8 cellular contexts compared by ENCODE assay signal in genomic region chr14:72420749-72421452, GRCh38.
DNase-seq lines count a peak whose midpoint lies in the region; ATAC-seq and TF ChIP-seq lines count a peak whose summit lies in the region.

No MANE protein-coding gene starts in this region.

- H2BK5ac ChIP-seq in neuronal stem cell (ENCODE audit: low read length): no peak overlapping the region

- H3K9me2 ChIP-seq in OCI-LY1 (ENCODE audit: low read depth, low read length): no peaks in the 10 kb centered on the region

- H2BK120ac ChIP-seq in neuronal stem cell (ENCODE audit: low read depth, low read length): no peak overlapping the region

- no peaks in the 10 kb centered on the region for H3K4me1 ChIP-seq in OCI-LY1 (ENCODE audit: insufficient read depth, low read length, severe bottlenecking)
- no peaks in the 10 kb centered on the region for H3K4me1 ChIP-seq in neuronal stem cell (ENCODE audit: control insufficient read depth in 2 of 2, insufficient read depth in 1 of 2, low read depth in 1 of 2, low read length in 2 of 2)
- H3K4me1 ChIP-seq in suprapubic skin: no peaks in the 10 kb centered on the region

- no peak overlapping the region for H4K8ac ChIP-seq in neuronal stem cell (ENCODE audit: low read depth, low read length)

- H2AFZ ChIP-seq in OCI-LY1 (ENCODE audit: low read length) (no peak overlapping the region), neuronal stem cell (ENCODE audit: low read length) (peak overlapping the region; percentile 77)

- H3K27me3 ChIP-seq in OCI-LY1 (ENCODE audit: insufficient read depth, low read length) (no peaks in the 10 kb centered on the region), neuronal stem cell (ENCODE audit: control insufficient read depth in 3 of 3, insufficient read depth in 3 of 3, low read depth in 1 of 3, low read length in 3 of 3) (no peaks in the 10 kb centered on the region), suprapubic skin (no peaks in the 10 kb centered on the region)

- peaks cover 1 to 4% (median 3%) of the 10 kb centered on the region in 3 donors for H3K27me3 Mint-ChIP-seq in CD14-positive monocyte (ENCODE audit: low read depth in 3 of 3)
- H3K27me3 Mint-ChIP-seq in activated T-cell treated with anti-CD3 and anti-CD28 coated beads, Interleukin-2, amount 50 U/mL, for 4 hours (ENCODE audit: low read depth): peaks cover 4% of the 10 kb centered on the region

- no peaks in the 10 kb centered on the region for H3F3A ChIP-seq in OCI-LY1 (ENCODE audit: insufficient read depth, low read length)

- no peak for TF ChIP-seq EP300 in suprapubic skin (IDR thresholded peaks at IDR 0.05)

- H3K27ac Mint-ChIP-seq in CD14-positive monocyte: no peak overlapping the region

- no peak overlapping the region for H4K91ac ChIP-seq in neuronal stem cell (ENCODE audit: low read depth, low read length, poor library complexity)

- no CpG with 5 or more reads among the region's 16 CpGs for WGBS in neuronal stem cell (ENCODE audit: extremely low coverage in 2 of 2, insufficient read length in 2 of 2, insufficient replicate concordance in 1 of 2), 2 donors
- 26% methylated on average over 16 of the region's 16 CpGs for WGBS in suprapubic skin

- no peaks in the 10 kb centered on the region for H4K20me1 ChIP-seq in OCI-LY1 (ENCODE audit: insufficient read depth, low read length)

- H3K18ac ChIP-seq in neuronal stem cell (ENCODE audit: low read length): no peak overlapping the region

- DNase-seq in CD14-positive monocyte (ENCODE audit: low spot score) (no peak), HFF-Myc (ENCODE audit: extremely low read depth, low read depth) (peak; percentile 25), fibroblast of the aortic adventitia (ENCODE audit: low read depth) (peak; percentile 61), neuronal stem cell (ENCODE audit: low spot score) (peak; percentile 80), suprapubic skin (ENCODE audit: low spot score in 2 of 2) (peak; percentile 76 to 82)
- peak; percentile 64 for DNase-seq in activated T-cell treated with anti-CD3 and anti-CD28 coated beads, Interleukin-2, amount 50 U/mL, for 4 hours

- no peaks in the 10 kb centered on the region for H3K79me1 ChIP-seq in neuronal stem cell (ENCODE audit: low read depth, low read length)

- no peak overlapping the region for H3K4me3 ChIP-seq in HFF-Myc (replicated peaks; ENCODE audit: low read depth, low read length)
- no peak overlapping the region for H3K4me3 ChIP-seq in OCI-LY1 (ENCODE audit: low read depth, low read length, poor library complexity, severe bottlenecking)
- no peak overlapping the region for H3K4me3 ChIP-seq in fibroblast of the aortic adventitia (ENCODE audit: low read depth, low read length)
- peak overlapping the region in 1 of 2 donors; percentile 57 for H3K4me3 ChIP-seq in neuronal stem cell (ENCODE audit: low read length in 2 of 2)
- no peak overlapping the region for H3K4me3 ChIP-seq in suprapubic skin

- H2AK5ac ChIP-seq in neuronal stem cell (ENCODE audit: low read depth, low read length): no peak overlapping the region

- H3K9me3 Mint-ChIP-seq in CD14-positive monocyte: peaks cover 0 to 3% (median 0%) of the 10 kb centered on the region in 7 donors
- peaks cover 3% of the 10 kb centered on the region for H3K9me3 Mint-ChIP-seq in activated T-cell treated with anti-CD3 and anti-CD28 coated beads, Interleukin-2, amount 50 U/mL, for 4 hours

- H3K4me2 ChIP-seq in OCI-LY1 (ENCODE audit: low read length) (no peak overlapping the region), neuronal stem cell (ENCODE audit: insufficient read depth, low read length, poor library complexity, severe bottlenecking) (no peak overlapping the region)

- no peak for ATAC-seq in activated T-cell treated with anti-CD3 and anti-CD28 coated beads, Interleukin-2, amount 50 U/mL, for 4 hours
- no peak for ATAC-seq in HG03439 (IDR thresholded peaks at IDR 0.05; ENCODE audit: unreplicated experiment)

- no peak overlapping the region for H3K27ac ChIP-seq in OCI-LY1 (ENCODE audit: low read depth, low read length, poor library complexity, severe bottlenecking)
- no peak overlapping the region for H3K27ac ChIP-seq in neuronal stem cell (replicated peaks; ENCODE audit: low read length)
- H3K27ac ChIP-seq in suprapubic skin: no peak overlapping the region

- no peak for TF ChIP-seq POLR2A in suprapubic skin (IDR thresholded peaks at IDR 0.05)

- no peak overlapping the region for H3K14ac ChIP-seq in neuronal stem cell (ENCODE audit: low read length)

- H3K36me3 ChIP-seq in OCI-LY1 (ENCODE audit: insufficient read depth, low read length) (no peaks in the 10 kb centered on the region), neuronal stem cell (replicated peaks in 1 of 2; ENCODE audit: control insufficient read depth in 2 of 2, insufficient read depth in 2 of 2, low read length in 2 of 2) (no peaks in the 10 kb centered on the region), suprapubic skin (no peaks in the 10 kb centered on the region)

- TF ChIP-seq CTCF in CD14-positive monocyte (IDR thresholded peaks at IDR 0.05) (peak; percentile 81), HFF-Myc (IDR thresholded peaks at IDR 0.05; ENCODE audit: low read depth, low read length, missing control alignments) (peak; percentile 94), OCI-LY1 (IDR thresholded peaks at IDR 0.05; ENCODE audit: low read length) (peak; percentile 98), fibroblast of the aortic adventitia (IDR thresholded peaks at IDR 0.05; ENCODE audit: insufficient read depth, low read length) (peak; percentile 92), suprapubic skin (IDR thresholded peaks at IDR 0.05) (peak; percentile 68 to 90)

- H3K9ac ChIP-seq in OCI-LY1 (ENCODE audit: low read length) (no peak overlapping the region), neuronal stem cell (ENCODE audit: low read depth, low read length, poor library complexity) (no peak overlapping the region)

- no peak overlapping the region for H2BK12ac ChIP-seq in neuronal stem cell (ENCODE audit: low read length)

- no peaks in the 10 kb centered on the region for H3K36me3 Mint-ChIP-seq in CD14-positive monocyte
- H3K36me3 Mint-ChIP-seq in activated T-cell treated with anti-CD3 and anti-CD28 coated beads, Interleukin-2, amount 50 U/mL, for 4 hours (ENCODE audit: insufficient read depth): no peaks in the 10 kb centered on the region

- no peaks in the 10 kb centered on the region for H3K9me3 ChIP-seq in OCI-LY1 (ENCODE audit: low read length)
- peaks cover 2 to 6% of the 10 kb centered on the region in 2 donors for H3K9me3 ChIP-seq in neuronal stem cell (replicated peaks in 1 of 2; ENCODE audit: control insufficient read depth in 2 of 2, insufficient read depth in 1 of 2, low read depth in 1 of 2, low read length in 2 of 2)
- H3K9me3 ChIP-seq in suprapubic skin: no peaks in the 10 kb centered on the region

- no peak overlapping the region for H2BK15ac ChIP-seq in neuronal stem cell (ENCODE audit: low read length)

- peaks cover 4% of the 10 kb centered on the region for H3K4me1 Mint-ChIP-seq in CD14-positive monocyte
- no peaks in the 10 kb centered on the region for H3K4me1 Mint-ChIP-seq in activated T-cell treated with anti-CD3 and anti-CD28 coated beads, Interleukin-2, amount 50 U/mL, for 4 hours (ENCODE audit: low read depth)

- H3K79me2 ChIP-seq in OCI-LY1 (ENCODE audit: insufficient read depth, low read length): no peaks in the 10 kb centered on the region

- no peak overlapping the region for H3K23ac ChIP-seq in neuronal stem cell (ENCODE audit: low read depth, low read length, poor library complexity)

- intact Hi-C loops in CD14-positive monocyte (cut with micrococcal nuclease): no loop called here

- H3K4ac ChIP-seq in neuronal stem cell (ENCODE audit: low read length): no peak overlapping the region

- H3K4me3 Mint-ChIP-seq in CD14-positive monocyte: no peak overlapping the region
- no peak overlapping the region for H3K4me3 Mint-ChIP-seq in activated T-cell treated with anti-CD3 and anti-CD28 coated beads, Interleukin-2, amount 50 U/mL, for 4 hours
